ENCODE assay signal across 33 cellular contexts in genomic region chr5:164980480-164980879, GRCh38.
"Had no signal": no experiment of that assay in that cellular context is flagged by ENCODE, and none has a peak within 500 bp of the region (broad histone marks: within the 10 kb centered on the region; RNA-seq: fewer than 3 reads in every experiment).

No MANE protein-coding gene starts in this region.

- H3K36me3 ChIP-seq: ascending aorta, cardiac muscle cell, WERI-Rb-1 had no signal

- H3K27me3 ChIP-seq: ascending aorta, cardiac muscle cell had no signal

- ATAC-seq: activated CD4-positive, alpha-beta T cell treated with anti-CD3 and anti-CD28 coated beads for 36 hours; activated CD4-positive, CD25-positive, alpha-beta regulatory T cell treated with anti-CD3 and anti-CD28 coated beads, Interleukin-2, amount 50 U/mL, for 24 hours; activated CD8-positive, alpha-beta memory T cell treated with anti-CD3 and anti-CD28 coated beads, Interleukin-2, amount 10 ng/mL, durations not matched to agents 7 days and 5 days; activated CD8-positive, alpha-beta T cell treated with anti-CD3 and anti-CD28 coated beads, Interleukin-2, amount 10 ng/mL, durations not matched to agents 7 days and 5 days; activated naive CD8-positive, alpha-beta T cell treated with anti-CD3 and anti-CD28 coated beads, Interleukin-2, amount 50 U/mL, for 24 hours; WTC11 had no signal

- H3K4me3 ChIP-seq: ascending aorta, cardiac muscle cell had no signal

- FAIRE-seq: bronchial epithelial cell, TTC549 had no signal

- H3K27ac ChIP-seq: ascending aorta, cardiac muscle cell, WERI-Rb-1 had no signal

- H3K4me1 ChIP-seq: ascending aorta had no signal

- DNase-seq: activated CD4-positive, alpha-beta memory T cell treated with anti-CD3 and anti-CD28 coated beads, Interleukin-2, amount 10 ng/mL, durations not matched to agents 7 days and 5 days; activated CD4-positive, alpha-beta T cell treated with anti-CD3 and anti-CD28 coated beads for 1 hour; activated CD4-positive, alpha-beta T cell treated with anti-CD3 and anti-CD28 coated beads for 36 hours; activated CD4-positive, alpha-beta T cell treated with anti-CD3 and anti-CD28 coated beads for 48 hours; activated CD4-positive, alpha-beta T cell treated with anti-CD3 and anti-CD28 coated beads, Interleukin-2, amount 10 ng/mL, durations not matched to agents 7 days and 5 days; activated CD4-positive, alpha-beta T cell treated with anti-CD3 and anti-CD28 coated beads, Interleukin-2, amount 50 U/mL, for 48 hours; activated CD4-positive, CD25-positive, alpha-beta regulatory T cell; activated CD8-positive, alpha-beta memory T cell treated with anti-CD3 and anti-CD28 coated beads for 24 hours; activated CD8-positive, alpha-beta memory T cell treated with anti-CD3 and anti-CD28 coated beads, Interleukin-2, amount 10 ng/mL, durations not matched to agents 7 days and 5 days; activated CD8-positive, alpha-beta memory T cell treated with anti-CD3 and anti-CD28 coated beads, Interleukin-2, amount 50 U/mL, for 48 hours; activated CD8-positive, alpha-beta T cell treated with anti-CD3 and anti-CD28 coated beads, Interleukin-2, amount 10 ng/mL, durations not matched to agents 7 days and 5 days; activated effector memory CD4-positive, alpha-beta T cell treated with Interleukin-2 at 50 U/mL for 16 hours; activated gamma-delta T cell; activated naive CD4-positive, alpha-beta T cell treated with anti-CD3 and anti-CD28 coated beads, Interleukin-2, amount 10 ng/mL, durations not matched to agents 7 days and 5 days; activated naive CD4-positive, alpha-beta T cell treated with Interleukin-2 at 50 U/mL for 16 hours; activated naive CD8-positive, alpha-beta T cell treated with anti-CD3 and anti-CD28 coated beads, Interleukin-2, amount 10 ng/mL, durations not matched to agents 7 days and 5 days; activated naive CD8-positive, alpha-beta T cell treated with anti-CD3 and anti-CD28 coated beads, Interleukin-2, amount 50 U/mL, for 24 hours; activated T-cell treated with anti-CD3 and anti-CD28 coated beads, Interleukin-2, amount 50 U/mL, for 24 hours; activated T-cell treated with anti-CD3 and anti-CD28 coated beads, Interleukin-2, amount 50 U/mL, for 48 hours; amygdala; anterior cingulate cortex; caudate nucleus; SW 1271; T-helper 1 cell; T-helper 2 cell; T-helper 9 cell; WERI-Rb-1 had no signal
